23 cellular contexts compared by ENCODE assay signal in the genomic region with DNA sequence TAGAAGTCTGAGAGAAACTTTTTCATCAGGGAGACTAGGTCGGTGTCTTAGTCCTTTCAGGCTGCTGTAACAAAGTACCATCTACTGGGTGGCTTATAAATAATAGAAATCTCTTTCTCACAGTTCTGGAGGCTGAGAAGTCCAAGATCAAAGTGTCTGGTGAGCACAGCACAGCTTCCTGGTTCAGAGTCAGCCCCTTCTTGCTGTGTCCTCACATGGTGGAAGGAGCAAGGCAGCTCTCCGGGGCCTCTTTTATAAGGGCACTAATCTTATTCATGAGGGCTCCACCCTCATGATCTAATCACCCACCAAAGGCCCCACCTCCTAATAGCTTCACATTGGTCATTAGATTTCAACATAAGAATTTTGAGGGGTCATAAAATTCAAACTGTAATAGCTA.
"Had no signal": no experiment of that assay in that cellular context is flagged by ENCODE, and none has a peak within 500 bp of the region (broad histone marks: within the 10 kb centered on the region; RNA-seq: fewer than 3 reads in every experiment).

No MANE protein-coding gene starts in this region.

- H3K4me2 ChIP-seq: hepatocyte had no signal

- H3K9me3 ChIP-seq: prostate gland, testis, tibial nerve had no signal

- H3K4me3 Mint-ChIP-seq: endodermal cell; naive B cell; nephron; stimulated activated naive B cell treated with anti-CD40 and anti-IgM and Interleukin-4, amounts not matched to agents 10 μg/mL and 1 μg/mL and 100 μg/mL, for 72 hours; stimulated activated naive CD8-positive, alpha-beta T cell treated with anti-CD3 and anti-CD28 coated beads, Interleukin-15, amount 100 ng/mL, for 72 hours had no signal

- H3K27ac ChIP-seq: coronary artery, foreskin keratinocyte, hepatocyte, parathyroid adenoma, prostate gland, spleen, testis, tibial nerve had no signal

- FAIRE-seq: endothelial cell of umbilical vein, keratinocyte had no signal

- H3K27ac Mint-ChIP-seq: endodermal cell; naive B cell; nephron; stimulated activated naive B cell treated with anti-CD40 and anti-IgM and Interleukin-4, amounts not matched to agents 10 μg/mL and 1 μg/mL and 100 μg/mL, for 72 hours; stimulated activated naive CD8-positive, alpha-beta T cell treated with anti-CD3 and anti-CD28 coated beads, Interleukin-15, amount 100 ng/mL, for 72 hours had no signal

- H3K36me3 Mint-ChIP-seq: naive B cell; stimulated activated naive B cell treated with anti-CD40 and anti-IgM and Interleukin-4, amounts not matched to agents 10 μg/mL and 1 μg/mL and 100 μg/mL, for 72 hours had no signal

- H2AFZ ChIP-seq: hepatocyte, parathyroid adenoma had no signal

- H3K36me3 ChIP-seq: prostate gland, spleen, tibial nerve had no signal

- H3K9me3 Mint-ChIP-seq: endodermal cell; stimulated activated naive B cell treated with anti-CD40 and anti-IgM and Interleukin-4, amounts not matched to agents 10 μg/mL and 1 μg/mL and 100 μg/mL, for 72 hours; stimulated activated naive CD8-positive, alpha-beta T cell treated with anti-CD3 and anti-CD28 coated beads, Interleukin-15, amount 100 ng/mL, for 72 hours had no signal

- H3K4me1 Mint-ChIP-seq: naive B cell; stimulated activated naive B cell treated with anti-CD40 and anti-IgM and Interleukin-4, amounts not matched to agents 10 μg/mL and 1 μg/mL and 100 μg/mL, for 72 hours; stimulated activated naive CD8-positive, alpha-beta T cell treated with anti-CD3 and anti-CD28 coated beads, Interleukin-15, amount 100 ng/mL, for 72 hours had no signal

- H3K79me2 ChIP-seq: hepatocyte, parathyroid adenoma had no signal

- H3K9ac ChIP-seq: parathyroid adenoma had no signal

- H3K27me3 ChIP-seq: hepatocyte, spleen, testis, tibial nerve had no signal

- DNase-seq: central memory CD4-positive, alpha-beta T cell; effector CD4-positive, alpha-beta T cell; endodermal cell; erythroblast; foreskin keratinocyte; left ventricle myocardium superior; mammary epithelial cell; midbrain; naive B cell; spleen; stimulated activated CD4-positive, alpha-beta T cell treated with anti-CD3 and anti-CD28 coated beads, Interleukin-2, amount 100 ng/mL, for 24 hours; stimulated activated CD4-positive, alpha-beta T cell treated with anti-CD3 and anti-CD28 coated beads, Interleukin-4, amount 100 ng/mL, for 4 hours; stimulated activated naive B cell treated with anti-CD40 and anti-IgM and Interleukin-4, amounts not matched to agents 10 μg/mL and 1 μg/mL and 100 μg/mL, for 72 hours; stimulated activated naive CD8-positive, alpha-beta T cell treated with anti-CD3 and anti-CD28 coated beads, Interleukin-15, amount 100 ng/mL, for 72 hours; testis had no signal

- ATAC-seq: foreskin keratinocyte; left ventricle myocardium superior; stimulated activated naive B cell treated with anti-CD40 and anti-IgM and Interleukin-4, amounts not matched to agents 10 μg/mL and 1 μg/mL and 100 μg/mL, for 72 hours; stimulated activated naive CD8-positive, alpha-beta T cell treated with anti-CD3 and anti-CD28 coated beads, Interleukin-15, amount 100 ng/mL, for 72 hours had no signal

- H3K4me1 ChIP-seq: foreskin keratinocyte, parathyroid adenoma, prostate gland, spleen, testis, tibial nerve had no signal

- H3K4me3 ChIP-seq: coronary artery, hepatocyte, prostate gland, spleen, testis, tibial nerve had no signal
